9 cellular contexts compared by ENCODE assay signal in the genomic region with DNA sequence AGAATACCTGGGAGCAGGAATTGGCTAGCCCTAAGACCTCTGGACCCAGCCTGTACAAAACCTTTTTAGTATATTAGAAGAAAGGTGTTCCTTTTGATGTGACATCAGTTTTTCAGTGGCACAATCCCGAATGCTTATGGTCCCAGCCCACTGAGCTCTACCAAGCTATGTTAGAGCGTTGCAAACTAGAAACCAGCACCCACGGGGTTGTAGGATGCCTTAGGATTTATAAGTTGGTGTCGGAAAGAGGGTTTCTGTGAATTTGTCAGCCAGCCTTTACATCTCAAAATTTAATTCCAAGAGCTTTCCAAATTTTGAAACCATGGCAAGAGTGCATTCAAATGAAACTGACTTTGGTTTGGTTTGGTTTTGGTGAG. TPM values are rescaled to one million over a fixed set of nuclear protein-coding genes. Genes with fewer than 3 reads are reported as not detected.
A peak's percentile ranks its signal among the peaks of the same experiment; 100 is the strongest.
DNase-seq lines count a peak whose midpoint lies in the region; ATAC-seq and TF ChIP-seq lines count a peak whose summit lies in the region.
"Had no signal": no experiment of that assay in that cellular context is flagged by ENCODE, and none has a peak within 500 bp of the region (broad histone marks: within the 10 kb centered on the region; RNA-seq: fewer than 3 reads in every experiment).

No MANE protein-coding gene starts in this region.

- no peaks in the 10 kb centered on the region; a peak in 1 of 22 replicates for H3K27me3 ChIP-seq in BLaER1 treated with 17β-estradiol and CSF1 and Interleukin-3, amounts not matched to agents 10 nM and 100 nM

- TF ChIP-seq CTCF in cardiac fibroblast (IDR thresholded peaks at IDR 0.05; ENCODE audit: low read depth, low read length): no peak
- TF ChIP-seq CTCF in mucosa of descending colon (IDR thresholded peaks at IDR 0.05): no peak
- TF ChIP-seq CTCF in RWPE1 (conservative IDR thresholded peaks at IDR 0.05; ENCODE audit: low read depth): no peak

- H3K4me2 ChIP-seq in BLaER1 treated with 17β-estradiol and CSF1 and Interleukin-3, amounts not matched to agents 10 nM and 100 nM: peak overlapping the region; percentile 60 to 89 (median 82)

- no peak for TF ChIP-seq POLR2A in erythroblast (IDR thresholded peaks at IDR 0.05; ENCODE audit: low read length)

- H3K36me3 ChIP-seq in BLaER1 treated with 17β-estradiol and CSF1 and Interleukin-3, amounts not matched to agents 10 nM and 100 nM: peaks cover 9 to 28% (median 17%) of the 10 kb centered on the region in 11 experiments; a peak in 21 of 22 replicates
- no peaks in the 10 kb centered on the region for H3K36me3 ChIP-seq in mucosa of descending colon (ENCODE audit: low read depth)

- peaks cover 0 to 35% (median 16%) of the 10 kb centered on the region in 11 experiments; a peak in 12 of 22 replicates for H4K20me1 ChIP-seq in BLaER1 treated with 17β-estradiol and CSF1 and Interleukin-3, amounts not matched to agents 10 nM and 100 nM

- peak overlapping the region in 4 of 11 experiments; percentile 86 to 90 (median 88); a peak in 4 of 22 replicates for H3K27ac ChIP-seq in BLaER1 treated with 17β-estradiol and CSF1 and Interleukin-3, amounts not matched to agents 10 nM and 100 nM
- H3K27ac ChIP-seq in RWPE1: no peak overlapping the region

- peak overlapping the region; percentile 85 to 99 (median 93) for H3K4me3 ChIP-seq in BLaER1 treated with 17β-estradiol and CSF1 and Interleukin-3, amounts not matched to agents 10 nM and 100 nM
- H3K4me3 ChIP-seq in cardiac fibroblast (replicated peaks in 1 of 2; ENCODE audit: low read depth in 2 of 2, low read length in 2 of 2): peak overlapping the region; percentile 32 to 95
- H3K4me3 ChIP-seq in mucosa of descending colon: no peak overlapping the region

- intact Hi-C loops in mucosa of descending colon (cut with DNase I, micrococcal nuclease): no loop called here

- peak; percentile 23 for ATAC-seq in GM21390 (IDR thresholded peaks at IDR 0.05; ENCODE audit: unreplicated experiment)
- ATAC-seq in mucosa of descending colon: peak; percentile 1

- H3K4me1 ChIP-seq in BLaER1 treated with 17β-estradiol and CSF1 and Interleukin-3, amounts not matched to agents 10 nM and 100 nM: peaks cover 16 to 27% (median 22%) of the 10 kb centered on the region in 10 experiments; a peak in 19 of 20 replicates
- H3K4me1 ChIP-seq in mucosa of descending colon (ENCODE audit: low read depth): no peaks in the 10 kb centered on the region

- peak; percentile 3 for DNase-seq in HPDE6-E6E7 (ENCODE audit: extremely low spot score)
- DNase-seq in cardiac fibroblast (ENCODE audit: low read depth in 2 of 2): no peak
- no peak for DNase-seq in mucosa of descending colon
- DNase-seq in GF-D8 (lab: John Stamatoyannopoulos, UW): no peak
- no peak for DNase-seq in erythroblast (lab: John Stamatoyannopoulos, UW)
- DNase-seq in RWPE1 (ENCODE audit: low spot score): no peak

- peak overlapping the region; percentile 60 to 94 (median 92); a peak in 20 of 22 replicates for H3K9ac ChIP-seq in BLaER1 treated with 17β-estradiol and CSF1 and Interleukin-3, amounts not matched to agents 10 nM and 100 nM

- POLR2A ChIA-PET in RWPE1 (lab: Yijun Ruan, JAX; ENCODE audit: low non-redundant PET): no interaction called here

- CTCF ChIA-PET in RWPE1 (lab: Yijun Ruan, JAX): no interaction called here

- no peaks in the 10 kb centered on the region for H3K9me3 ChIP-seq in BLaER1 treated with 17β-estradiol and CSF1 and Interleukin-3, amounts not matched to agents 10 nM and 100 nM (replicated peaks in 1 of 11)
- H3K9me3 ChIP-seq in mucosa of descending colon: no peaks in the 10 kb centered on the region

RNA-seq across cellular contexts. Expression of a gene that starts 0.5 kb away (rescaled TPM):
- total RNA-seq in mucosa of descending colon: 10 to 100 TPM; 42.7 to 54.1 (median 48.5) TPM

RNA-seq across cellular contexts. Expression of a gene that starts 41.1 kb away (rescaled TPM):
- total RNA-seq in mucosa of descending colon: not detected
- total RNA-seq: HT1080 had no signal
